ENCODE assay signal across 10 cellular contexts in genomic region chr14:100374270-100374669, GRCh38. TPM values are rescaled to one million over a fixed set of nuclear protein-coding genes. Genes with fewer than 3 reads are reported as not detected.
A peak's percentile ranks its signal among the peaks of the same experiment; 100 is the strongest.
DNase-seq lines count a peak whose midpoint lies in the region; ATAC-seq and TF ChIP-seq lines count a peak whose summit lies in the region.
"Had no signal": no experiment of that assay in that cellular context is flagged by ENCODE, and none has a peak within 500 bp of the region (broad histone marks: within the 10 kb centered on the region; RNA-seq: fewer than 3 reads in every experiment).

No MANE protein-coding gene starts in this region.

- H3K4me1 ChIP-seq in gastroesophageal sphincter (peaks cover 0 to 42% (median 16%) of the 10 kb centered on the region in 3 donors), smooth muscle cell (ENCODE audit: low read depth) (peaks cover 14% of the 10 kb centered on the region)

- no peak for TF ChIP-seq EP300 in gastroesophageal sphincter (IDR thresholded peaks at IDR 0.05)

- no peak overlapping the region for H2AFZ ChIP-seq in smooth muscle cell (ENCODE audit: low read depth)

- no peaks in the 10 kb centered on the region for H3K27me3 ChIP-seq in gastroesophageal sphincter
- H3K27me3 ChIP-seq in smooth muscle cell (ENCODE audit: low read depth) = no peaks in the 10 kb centered on the region

- H4K20me1 ChIP-seq in smooth muscle cell (ENCODE audit: low read depth) = peaks cover 3% of the 10 kb centered on the region

- H3K4me2 ChIP-seq in smooth muscle cell = peak overlapping the region; percentile 91

- peaks cover 9% of the 10 kb centered on the region for H3F3A ChIP-seq in smooth muscle cell (ENCODE audit: low read depth)

- peak overlapping the region; percentile 94; the same call in 1 of the 2 replicates for H3K27ac ChIP-seq in VCaP
- peak overlapping the region in 3 of 4 donors; percentile 88 to 95 (median 88) for H3K27ac ChIP-seq in gastroesophageal sphincter
- H3K27ac ChIP-seq in smooth muscle cell (ENCODE audit: low read depth) = peak overlapping the region; percentile 95
- H3K27ac ChIP-seq: 22Rv1 had no signal

- H3K9ac ChIP-seq in smooth muscle cell (ENCODE audit: low read depth) = no peak overlapping the region

- no peak for TF ChIP-seq CTCF in VCaP (conservative IDR thresholded peaks at IDR 0.05)
- TF ChIP-seq CTCF in gastroesophageal sphincter (IDR thresholded peaks at IDR 0.05) = no peak
- no peak for TF ChIP-seq CTCF in smooth muscle cell (IDR thresholded peaks at IDR 0.05; ENCODE audit: borderline replicate concordance, insufficient read depth, poor library complexity, severe bottlenecking)

- ATAC-seq in gastroesophageal sphincter (no peak), esophagus mucosa (no peak), HG02852 (IDR thresholded peaks at IDR 0.05; ENCODE audit: unreplicated experiment) (no peak)

- 63 to 83% methylated on average over 1 to 2 of the region's 2 CpGs for WGBS in gastroesophageal sphincter (ENCODE audit: low coverage in 1 of 2), 2 donors
- 76% methylated on average over 2 of the region's 2 CpGs for WGBS in smooth muscle cell (ENCODE audit: low lambda C conversion rate)

- DNase-seq in NOMO-1 treated with DMSO at 0.1 percent for 48 hours (lab: John Stamatoyannopoulos, UW; ENCODE audit: unreplicated experiment) = peak; percentile 9
- DNase-seq in NOMO-1 treated with dmso at 0.1 percent for 144 hours (lab: John Stamatoyannopoulos, UW; ENCODE audit: unreplicated experiment) = no peak
- no peak for DNase-seq in smooth muscle cell (lab: John Stamatoyannopoulos, UW; ENCODE audit: unreplicated experiment)
- DNase-seq in 8988T = no peak
- DNase-seq: NCI-H1694 treated with DMSO at 0.1 percent for 48 hours had no signal

- H3K79me2 ChIP-seq in smooth muscle cell (ENCODE audit: low read depth) = peaks cover 49% of the 10 kb centered on the region

- peak overlapping the region in 1 of 2 donors; percentile 60 for H3K4me3 ChIP-seq in gastroesophageal sphincter
- peak overlapping the region; percentile 72 for H3K4me3 ChIP-seq in smooth muscle cell

- TF ChIP-seq POLR2A in gastroesophageal sphincter (IDR thresholded peaks at IDR 0.05) = no peak

- H3K36me3 ChIP-seq in gastroesophageal sphincter (peaks cover 0 to 3% of the 10 kb centered on the region in 2 donors), smooth muscle cell (ENCODE audit: low read depth) (no peaks in the 10 kb centered on the region)

- H3K9me3 ChIP-seq in gastroesophageal sphincter = no peaks in the 10 kb centered on the region
- H3K9me3 ChIP-seq in smooth muscle cell (replicated peaks; ENCODE audit: low read depth) = no peaks in the 10 kb centered on the region

RNA-seq across cellular contexts. Expression of gene WDR25, which starts 2.0 kb away (rescaled TPM):
- 10 to 100 TPM in 1 of 4 donors, 1 to 10 TPM in 3; 7.3 to 12.9 (median 8.0) TPM for total RNA-seq in gastroesophageal sphincter
- 8.8 and 9.8 TPM in 2 replicates for total RNA-seq in smooth muscle cell
- 15.8 and 15.9 TPM in 2 replicates for polyA plus RNA-seq in smooth muscle cell
- total RNA-seq in esophagus mucosa = 5.3 TPM

RNA-seq across cellular contexts. Expression of gene SLC25A47, which starts 51.1 kb away (rescaled TPM):
- total RNA-seq in gastroesophageal sphincter (under 1 TPM in 1 of 4 donors, not detected in 3; 0.31 TPM), smooth muscle cell (not detected in 2 replicates), esophagus mucosa (not detected)
- polyA plus RNA-seq in smooth muscle cell = 0.59 TPM in 1 of 2 replicates, not detected in the other
